17 cellular contexts compared by ENCODE assay signal in the genomic region with DNA sequence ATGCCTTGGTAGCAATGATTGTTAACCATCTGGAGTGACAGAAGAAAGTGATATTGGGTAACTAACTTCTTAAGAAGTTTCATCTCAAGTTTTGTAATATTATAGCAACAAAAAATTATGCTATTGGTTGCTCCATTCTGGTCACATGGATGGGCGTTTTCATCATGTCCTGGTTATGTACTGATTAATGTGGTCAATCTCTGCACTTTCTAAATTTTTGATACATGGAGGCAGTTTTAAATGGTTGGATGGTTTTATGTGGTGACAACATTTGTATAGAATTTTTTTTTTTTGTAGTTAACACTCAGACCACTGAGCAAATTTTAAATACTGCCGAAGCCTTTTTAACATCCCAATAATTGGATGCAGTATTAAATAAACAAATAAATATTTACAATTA. TPM values are rescaled to one million over a fixed set of nuclear protein-coding genes. Genes with fewer than 3 reads are reported as not detected.
DNase-seq lines count a peak whose midpoint lies in the region; ATAC-seq, FAIRE-seq and TF ChIP-seq lines count a peak whose summit lies in the region.
"Had no signal": no experiment of that assay in that cellular context is flagged by ENCODE, and none has a peak within 500 bp of the region (broad histone marks: within the 10 kb centered on the region; RNA-seq: fewer than 3 reads in every experiment).

No MANE protein-coding gene starts in this region.

- FAIRE-seq in urothelium cell line (lab: Jason Lieb, UNC) = no peak

- no peak for ATAC-seq in HG02973 (IDR thresholded peaks at IDR 0.05; ENCODE audit: unreplicated experiment)
- ATAC-seq: lower lobe of right lung, T-cell had no signal

- no peak for TF ChIP-seq CTCF in fibroblast of the aortic adventitia (IDR thresholded peaks at IDR 0.05; ENCODE audit: insufficient read depth, low read length)

- H3K4me3 ChIP-seq in SJSA1 = no peak overlapping the region
- no peak overlapping the region for H3K4me3 ChIP-seq in fibroblast of the aortic adventitia (ENCODE audit: low read depth, low read length)
- H3K4me3 ChIP-seq: lower lobe of right lung, transverse colon had no signal

- DNase-seq in GM03348 (ENCODE audit: low spot score) (peak; percentile 58), SJSA1 (ENCODE audit: low read depth in 1 of 2, low spot score in 2 of 2) (no peak), fibroblast of the aortic adventitia (ENCODE audit: low read depth) (peak; percentile 66), urothelium cell line (ENCODE audit: low spot score) (peak; percentile 22), OCI-M2 (lab: John Stamatoyannopoulos, UW; ENCODE audit: unreplicated experiment) (no peak), NCI-H146 (lab: John Stamatoyannopoulos, UW) (no peak)
- DNase-seq: activated CD8-positive, alpha-beta memory T cell treated with anti-CD3 and anti-CD28 coated beads, Interleukin-2, amount 50 U/mL, for 4 hours; activated naive CD8-positive, alpha-beta T cell treated with anti-CD3 and anti-CD28 coated beads for 36 hours; COR-L47; GOT3; lower lobe of right lung; NCI-H1105 treated with DMSO at 0.1 percent for 48 hours; NCI-H446; stimulated activated CD4-positive, alpha-beta T cell treated with anti-CD3 and anti-CD28 coated beads, Interleukin-4, amount 100 ng/mL, for 1 hour; T-cell; transverse colon had no signal

- peak overlapping the region; percentile 70 for H3K27ac ChIP-seq in SJSA1
- H3K27ac ChIP-seq: lower lobe of right lung, transverse colon had no signal

- H3K9me3 ChIP-seq in SJSA1 (replicated peaks) = no peaks in the 10 kb centered on the region
- H3K9me3 ChIP-seq: lower lobe of right lung, transverse colon had no signal

- no peaks in the 10 kb centered on the region for H3K36me3 ChIP-seq in SJSA1
- H3K36me3 ChIP-seq: lower lobe of right lung, transverse colon had no signal

- peaks cover 18% of the 10 kb centered on the region for H3K4me1 ChIP-seq in SJSA1 (replicated peaks)
- H3K4me1 ChIP-seq: lower lobe of right lung, transverse colon had no signal

- H3K27me3 ChIP-seq in SJSA1 (replicated peaks) = no peaks in the 10 kb centered on the region
- H3K27me3 ChIP-seq: transverse colon had no signal

RNA-seq across cellular contexts. Expression of gene CCAR1, which starts 55.2 kb away (rescaled TPM):
- total RNA-seq in SJSA1 (2014; rRNA removed; shearing (Covaris generic)) = 48.1 and 55.2 TPM in 2 replicates
- total RNA-seq in fibroblast of the aortic adventitia (ENCODE audit: low replicate concordance) = 57.1 and 166 TPM in 2 replicates

Comparison
In these comparisons a context has a peak if more than half of its experiments do, and no peak if none do; other contexts are left out.
1. DNase-seq: peak in GM03348 (single experiment), fibroblast of the aortic adventitia (single experiment) and urothelium cell line (single experiment); none in SJSA1 (0 of 2), OCI-M2 (single experiment) and NCI-H146 (single experiment).